In the genomic region with DNA sequence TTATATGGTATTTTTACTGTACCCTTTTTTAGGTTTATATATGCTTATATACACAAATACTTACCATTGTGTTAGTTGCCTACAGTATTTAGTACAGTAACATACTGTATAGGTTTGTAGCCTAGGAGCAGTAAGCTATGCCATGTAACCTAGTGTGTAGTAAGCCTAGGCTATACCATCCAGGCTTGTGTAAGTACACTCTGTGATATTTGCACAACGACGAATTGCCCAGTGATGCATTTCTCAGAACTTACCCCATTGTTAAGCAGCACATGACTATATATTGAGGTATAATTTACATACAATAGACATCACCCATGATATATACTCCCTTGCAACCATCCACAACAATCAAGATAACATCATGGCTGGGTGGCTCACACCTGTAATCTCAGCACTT, we compare ENCODE assay signal across 2 cellular contexts.
TF ChIP-seq lines count a peak whose summit lies in the region.

No MANE protein-coding gene starts in this region.

TF ChIP-seq in HepG2, 621 proteins besides CTCF, POLR2A, EP300 and RAD21:
- TF ChIP-seq, protein P1, sequence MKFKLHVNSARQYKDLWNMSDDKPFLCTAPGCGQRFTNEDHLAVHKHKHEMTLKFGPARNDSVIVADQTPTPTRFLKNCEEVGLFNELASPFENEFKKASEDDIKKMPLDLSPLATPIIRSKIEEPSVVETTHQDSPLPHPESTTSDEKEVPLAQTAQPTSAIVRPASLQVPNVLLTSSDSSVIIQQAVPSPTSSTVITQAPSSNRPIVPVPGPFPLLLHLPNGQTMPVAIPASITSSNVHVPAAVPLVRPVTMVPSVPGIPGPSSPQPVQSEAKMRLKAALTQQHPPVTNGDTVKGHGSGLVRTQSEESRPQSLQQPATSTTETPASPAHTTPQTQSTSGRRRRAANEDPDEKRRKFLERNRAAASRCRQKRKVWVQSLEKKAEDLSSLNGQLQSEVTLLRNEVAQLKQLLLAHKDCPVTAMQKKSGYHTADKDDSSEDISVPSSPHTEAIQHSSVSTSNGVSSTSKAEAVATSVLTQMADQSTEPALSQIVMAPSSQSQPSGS (CRISPR knock-in tag; IDR thresholded peaks at IDR 0.05): no peak
- TF ChIP-seq, protein P2, sequence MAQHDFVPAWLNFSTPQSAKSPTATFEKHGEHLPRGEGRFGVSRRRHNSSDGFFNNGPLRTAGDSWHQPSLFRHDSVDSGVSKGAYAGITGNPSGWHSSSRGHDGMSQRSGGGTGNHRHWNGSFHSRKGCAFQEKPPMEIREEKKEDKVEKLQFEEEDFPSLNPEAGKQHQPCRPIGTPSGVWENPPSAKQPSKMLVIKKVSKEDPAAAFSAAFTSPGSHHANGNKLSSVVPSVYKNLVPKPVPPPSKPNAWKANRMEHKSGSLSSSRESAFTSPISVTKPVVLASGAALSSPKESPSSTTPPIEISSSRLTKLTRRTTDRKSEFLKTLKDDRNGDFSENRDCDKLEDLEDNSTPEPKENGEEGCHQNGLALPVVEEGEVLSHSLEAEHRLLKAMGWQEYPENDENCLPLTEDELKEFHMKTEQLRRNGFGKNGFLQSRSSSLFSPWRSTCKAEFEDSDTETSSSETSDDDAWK (CRISPR knock-in tag; IDR thresholded peaks at IDR 0.05): no peak
- TF ChIP-seq, protein P3, sequence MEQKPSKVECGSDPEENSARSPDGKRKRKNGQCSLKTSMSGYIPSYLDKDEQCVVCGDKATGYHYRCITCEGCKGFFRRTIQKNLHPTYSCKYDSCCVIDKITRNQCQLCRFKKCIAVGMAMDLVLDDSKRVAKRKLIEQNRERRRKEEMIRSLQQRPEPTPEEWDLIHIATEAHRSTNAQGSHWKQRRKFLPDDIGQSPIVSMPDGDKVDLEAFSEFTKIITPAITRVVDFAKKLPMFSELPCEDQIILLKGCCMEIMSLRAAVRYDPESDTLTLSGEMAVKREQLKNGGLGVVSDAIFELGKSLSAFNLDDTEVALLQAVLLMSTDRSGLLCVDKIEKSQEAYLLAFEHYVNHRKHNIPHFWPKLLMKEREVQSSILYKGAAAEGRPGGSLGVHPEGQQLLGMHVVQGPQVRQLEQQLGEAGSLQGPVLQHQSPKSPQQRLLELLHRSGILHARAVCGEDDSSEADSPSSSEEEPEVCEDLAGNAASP (CRISPR knock-in tag; IDR thresholded peaks at IDR 0.05; ENCODE audit: borderline replicate concordance): no peak
- no peak for TF ChIP-seq NFE2 (CRISPR knock-in tag; IDR thresholded peaks at IDR 0.05)
- TF ChIP-seq TSC22D2 (CRISPR knock-in tag; IDR thresholded peaks at IDR 0.05; ENCODE audit: borderline replicate concordance): no peak
- TF ChIP-seq, protein P4, sequence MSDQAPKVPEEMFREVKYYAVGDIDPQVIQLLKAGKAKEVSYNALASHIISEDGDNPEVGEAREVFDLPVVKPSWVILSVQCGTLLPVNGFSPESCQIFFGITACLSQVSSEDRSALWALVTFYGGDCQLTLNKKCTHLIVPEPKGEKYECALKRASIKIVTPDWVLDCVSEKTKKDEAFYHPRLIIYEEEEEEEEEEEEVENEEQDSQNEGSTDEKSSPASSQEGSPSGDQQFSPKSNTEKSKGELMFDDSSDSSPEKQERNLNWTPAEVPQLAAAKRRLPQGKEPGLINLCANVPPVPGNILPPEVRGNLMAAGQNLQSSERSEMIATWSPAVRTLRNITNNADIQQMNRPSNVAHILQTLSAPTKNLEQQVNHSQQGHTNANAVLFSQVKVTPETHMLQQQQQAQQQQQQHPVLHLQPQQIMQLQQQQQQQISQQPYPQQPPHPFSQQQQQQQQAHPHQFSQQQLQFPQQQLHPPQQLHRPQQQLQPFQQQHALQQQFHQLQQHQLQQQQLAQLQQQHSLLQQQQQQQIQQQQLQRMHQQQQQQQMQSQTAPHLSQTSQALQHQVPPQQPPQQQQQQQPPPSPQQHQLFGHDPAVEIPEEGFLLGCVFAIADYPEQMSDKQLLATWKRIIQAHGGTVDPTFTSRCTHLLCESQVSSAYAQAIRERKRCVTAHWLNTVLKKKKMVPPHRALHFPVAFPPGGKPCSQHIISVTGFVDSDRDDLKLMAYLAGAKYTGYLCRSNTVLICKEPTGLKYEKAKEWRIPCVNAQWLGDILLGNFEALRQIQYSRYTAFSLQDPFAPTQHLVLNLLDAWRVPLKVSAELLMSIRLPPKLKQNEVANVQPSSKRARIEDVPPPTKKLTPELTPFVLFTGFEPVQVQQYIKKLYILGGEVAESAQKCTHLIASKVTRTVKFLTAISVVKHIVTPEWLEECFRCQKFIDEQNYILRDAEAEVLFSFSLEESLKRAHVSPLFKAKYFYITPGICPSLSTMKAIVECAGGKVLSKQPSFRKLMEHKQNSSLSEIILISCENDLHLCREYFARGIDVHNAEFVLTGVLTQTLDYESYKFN (CRISPR knock-in tag; conservative IDR thresholded peaks at IDR 0.05): no peak
- no peak for TF ChIP-seq HDAC2 (CRISPR knock-in tag; IDR thresholded peaks at IDR 0.05)
- no peak for TF ChIP-seq CREB1 (IDR thresholded peaks at IDR 0.05)
- TF ChIP-seq CREB1 (CRISPR knock-in tag; IDR thresholded peaks at IDR 0.05): no peak
- TF ChIP-seq ZNF549 (CRISPR knock-in tag; IDR thresholded peaks at IDR 0.05): no peak
- no peak for TF ChIP-seq MTA1 (CRISPR knock-in tag; IDR thresholded peaks at IDR 0.05; ENCODE audit: borderline replicate concordance)
- no peak for TF ChIP-seq ZNF775 (CRISPR knock-in tag; IDR thresholded peaks at IDR 0.05; ENCODE audit: borderline replicate concordance)
- TF ChIP-seq MED13 (CRISPR knock-in tag; IDR thresholded peaks at IDR 0.05): no peak
- no peak for TF ChIP-seq ZNF567 (CRISPR knock-in tag; IDR thresholded peaks at IDR 0.05; ENCODE audit: borderline replicate concordance)
- TF ChIP-seq ZNF616 (CRISPR knock-in tag; IDR thresholded peaks at IDR 0.05; ENCODE audit: low read depth): no peak
- TF ChIP-seq ZIK1 (CRISPR knock-in tag; IDR thresholded peaks at IDR 0.05; ENCODE audit: borderline replicate concordance, low read depth): no peak
- no peak for TF ChIP-seq ZNF24 (IDR thresholded peaks at IDR 0.05)

TF ChIP-seq in HEK293T, 16 proteins besides CTCF, POLR2A, EP300 and RAD21 (continued from another document):
- TF ChIP-seq, protein P5, sequence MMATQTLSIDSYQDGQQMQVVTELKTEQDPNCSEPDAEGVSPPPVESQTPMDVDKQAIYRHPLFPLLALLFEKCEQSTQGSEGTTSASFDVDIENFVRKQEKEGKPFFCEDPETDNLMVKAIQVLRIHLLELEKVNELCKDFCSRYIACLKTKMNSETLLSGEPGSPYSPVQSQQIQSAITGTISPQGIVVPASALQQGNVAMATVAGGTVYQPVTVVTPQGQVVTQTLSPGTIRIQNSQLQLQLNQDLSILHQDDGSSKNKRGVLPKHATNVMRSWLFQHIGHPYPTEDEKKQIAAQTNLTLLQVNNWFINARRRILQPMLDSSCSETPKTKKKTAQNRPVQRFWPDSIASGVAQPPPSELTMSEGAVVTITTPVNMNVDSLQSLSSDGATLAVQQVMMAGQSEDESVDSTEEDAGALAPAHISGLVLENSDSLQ (IDR thresholded peaks at IDR 0.05): no peak
- no peak for TF ChIP-seq SP1 (IDR thresholded peaks at IDR 0.05)
- no peak for TF ChIP-seq CTBP1 (IDR thresholded peaks at IDR 0.05; ENCODE audit: borderline replicate concordance)
- TF ChIP-seq LEF1 (IDR thresholded peaks at IDR 0.05; ENCODE audit: borderline replicate concordance): no peak
- no peak for TF ChIP-seq ZNF384 (IDR thresholded peaks at IDR 0.05)
TF ChIP-seq in HEK293T: peak in this region for 0.
